ENCODE assay signal across 18 cellular contexts in genomic region chr1:151584278-151584677, GRCh38. TPM values are rescaled to one million over a fixed set of nuclear protein-coding genes. Genes with fewer than 3 reads are reported as not detected.
DNase-seq lines count a peak whose midpoint lies in the region; ATAC-seq and TF ChIP-seq lines count a peak whose summit lies in the region.
"Had no signal": no experiment of that assay in that cellular context is flagged by ENCODE, and none has a peak within 500 bp of the region (broad histone marks: within the 10 kb centered on the region; RNA-seq: fewer than 3 reads in every experiment).

No MANE protein-coding gene starts in this region.

- H3K27me3 ChIP-seq in SJCRH30 (no peaks in the 10 kb centered on the region), esophagus (ENCODE audit: control insufficient read depth in 1 of 2, insufficient read depth in 2 of 2, low read length in 2 of 2) (no peaks in the 10 kb centered on the region), upper lobe of right lung (no peaks in the 10 kb centered on the region)

- intact Hi-C loops in upper lobe of right lung (cut with DNase I): no loop called here

- 42 to 54% methylated on average over 6 of the region's 6 CpGs for WGBS in esophagus, 2 donors

- peaks cover 55% of the 10 kb centered on the region for H3K4me1 ChIP-seq in SJCRH30
- H3K4me1 ChIP-seq in esophagus (ENCODE audit: control insufficient read depth in 2 of 2, insufficient read depth in 2 of 2, low read length in 1 of 2): peaks cover 0 to 12% of the 10 kb centered on the region in 2 donors
- H3K4me1 ChIP-seq in upper lobe of right lung: no peaks in the 10 kb centered on the region
- H3K4me1 ChIP-seq: HAP-1 had no signal

- no peak overlapping the region for H3K4me3 ChIP-seq in SJCRH30
- no peak overlapping the region for H3K4me3 ChIP-seq in esophagus (ENCODE audit: low read depth in 1 of 2, low read length in 2 of 2)
- H3K4me3 ChIP-seq in upper lobe of right lung: no peak overlapping the region
- H3K4me3 ChIP-seq: HAP-1 had no signal

- H3K27ac ChIP-seq in SJCRH30 (peak overlapping the region; percentile 89; the same call in 1 of the 2 replicates), esophagus (ENCODE audit: low read depth in 2 of 2, low read length in 1 of 2) (peak overlapping the region; percentile 85 to 91), upper lobe of right lung (no peak overlapping the region)

- peaks cover 2% of the 10 kb centered on the region; the same call in 1 of the 2 replicates for H3K36me3 ChIP-seq in SJCRH30
- peaks cover 5 to 14% of the 10 kb centered on the region in 2 donors for H3K36me3 ChIP-seq in esophagus (ENCODE audit: control insufficient read depth in 2 of 2, insufficient read depth in 2 of 2, low read length in 1 of 2)
- peaks cover 17% of the 10 kb centered on the region for H3K36me3 ChIP-seq in upper lobe of right lung

- no peak for TF ChIP-seq CTCF in upper lobe of right lung (IDR thresholded peaks at IDR 0.05)

- ATAC-seq in HG03280 (IDR thresholded peaks at IDR 0.05; ENCODE audit: unreplicated experiment) (no peak), upper lobe of right lung (no peak), HG02870 (IDR thresholded peaks at IDR 0.05; ENCODE audit: unreplicated experiment) (no peak)
- ATAC-seq: stimulated activated naive CD8-positive, alpha-beta T cell treated with anti-CD3 and anti-CD28 coated beads, Interleukin-15, amount 100 ng/mL, for 72 hours had no signal

- H3K9me3 ChIP-seq in SJCRH30 (replicated peaks): no peaks in the 10 kb centered on the region
- no peaks in the 10 kb centered on the region for H3K9me3 ChIP-seq in esophagus (ENCODE audit: control insufficient read depth in 2 of 2, insufficient read depth in 1 of 2, low read depth in 1 of 2, low read length in 1 of 2)
- H3K9me3 ChIP-seq in upper lobe of right lung: no peaks in the 10 kb centered on the region
- H3K9me3 ChIP-seq: HAP-1 had no signal

- DNase-seq in SJCRH30: no peak
- DNase-seq in myocyte (ENCODE audit: low read depth): peak; percentile 52
- DNase-seq in H4 (ENCODE audit: low spot score): no peak
- DNase-seq in upper lobe of right lung: no peak
- DNase-seq: activated CD4-positive, CD25-positive, alpha-beta regulatory T cell treated with anti-CD3 and anti-CD28 coated beads, Interleukin-2, amount 50 U/mL, for 72 hours; caudate nucleus; COR-L47; hippocampal formation; Kasumi-1; kidney; NCI-H2171; NCI-H69; right cardiac atrium; stimulated activated naive CD8-positive, alpha-beta T cell treated with anti-CD3 and anti-CD28 coated beads, Interleukin-15, amount 100 ng/mL, for 72 hours had no signal

RNA-seq across cellular contexts. Expression of gene SNX27, which starts 27.6 kb away (rescaled TPM):
- 26.4 and 28.9 TPM in 2 replicates for total RNA-seq in SJCRH30 (2014; rRNA removed; shearing (Covaris generic))
- 1 to 10 TPM; 3.9 to 5.1 TPM for polyA plus RNA-seq in esophagus
- 27.9 and 29.6 TPM in 2 replicates for total RNA-seq in myocyte
- 17.3 TPM for polyA plus RNA-seq in myocyte (2012)
- 17.0 and 17.7 TPM in 2 replicates for total RNA-seq in H4 (2014; rRNA removed; shearing (Covaris generic))
- total RNA-seq in upper lobe of right lung: 62.1 TPM

RNA-seq across cellular contexts. Expression of gene TUFT1, which starts 44.2 kb away (rescaled TPM):
- total RNA-seq in SJCRH30 (2014; rRNA removed; shearing (Covaris generic)): 8.1 and 8.3 TPM in 2 replicates
- 10 to 100 TPM; 28.6 to 33.5 TPM for polyA plus RNA-seq in esophagus
- total RNA-seq in myocyte (31.4 and 45.5 TPM in 2 replicates), upper lobe of right lung (13.3 TPM)
- polyA plus RNA-seq in myocyte (2012): 48.0 TPM
- 4.1 and 4.5 TPM in 2 replicates for total RNA-seq in H4 (2014; rRNA removed; shearing (Covaris generic))
